In genomic region chr1:94917251-94917650, GRCh38 we compare ENCODE assay signal across 28 cellular contexts.
"Had no signal": no experiment of that assay in that cellular context is flagged by ENCODE, and none has a peak within 500 bp of the region (broad histone marks: within the 10 kb centered on the region; RNA-seq: fewer than 3 reads in every experiment).

No MANE protein-coding gene starts in this region.

- H3K4me2 ChIP-seq: hepatocyte had no signal

- H3K27ac ChIP-seq: dorsolateral prefrontal cortex, epithelial cell of prostate, esophagus squamous epithelium, hepatocyte, left ventricle myocardium inferior, parathyroid adenoma, prostate gland, right lobe of liver, spleen, thoracic aorta, transverse colon had no signal

- H3K27me3 ChIP-seq: dorsolateral prefrontal cortex, esophagus squamous epithelium, hepatocyte, right lobe of liver, spleen, stomach, transverse colon had no signal

- H3K4me3 ChIP-seq: dorsolateral prefrontal cortex, esophagus squamous epithelium, hepatocyte, left ventricle myocardium inferior, lung, prostate gland, right lobe of liver, spleen, stomach, thoracic aorta, transverse colon had no signal

- H2AFZ ChIP-seq: hepatocyte, parathyroid adenoma had no signal

- H3K9me3 Mint-ChIP-seq: naive B cell; nephron; stimulated activated naive B cell treated with anti-CD40 and anti-IgM and Interleukin-4, amounts not matched to agents 10 μg/mL and 1 μg/mL and 100 μg/mL, for 72 hours had no signal

- H3K4me1 ChIP-seq: prostate gland had no signal

- H3K36me3 Mint-ChIP-seq: stimulated activated naive B cell treated with anti-CD40 and anti-IgM and Interleukin-4, amounts not matched to agents 10 μg/mL and 1 μg/mL and 100 μg/mL, for 72 hours had no signal

- H3K36me3 ChIP-seq: left ventricle myocardium inferior, prostate gland, right lobe of liver, spleen, stomach, thoracic aorta, transverse colon had no signal

- H3K9ac ChIP-seq: parathyroid adenoma had no signal

- H3K9me3 ChIP-seq: esophagus squamous epithelium, left ventricle myocardium inferior, prostate gland, right lobe of liver, spleen, stomach, thoracic aorta, transverse colon had no signal

- H3K4me3 Mint-ChIP-seq: naive B cell; stimulated activated naive B cell treated with anti-CD40 and anti-IgM and Interleukin-4, amounts not matched to agents 10 μg/mL and 1 μg/mL and 100 μg/mL, for 72 hours had no signal

- DNase-seq: cortex of kidney; dorsolateral prefrontal cortex; effector CD8-positive, alpha-beta T cell; esophagus squamous epithelium; foreskin melanocyte; head of caudate nucleus; left cardiac atrium; left ventricle myocardium inferior; mesenchymal stem cell; naive B cell; occipital lobe; retina; right lobe of liver; spleen; stimulated activated CD4-positive, alpha-beta T cell treated with anti-CD3 and anti-CD28 coated beads, Interleukin-15, amount 100 ng/mL, for 24 hours; stimulated activated CD4-positive, alpha-beta T cell treated with anti-CD3 and anti-CD28 coated beads, Interleukin-2, amount 100 ng/mL, for 24 hours; stimulated activated CD4-positive, alpha-beta T cell treated with anti-CD3 and anti-CD28 coated beads, Interleukin-4, amount 100 ng/mL, for 4 hours; stimulated activated naive B cell treated with anti-CD40 and anti-IgM and Interleukin-4, amounts not matched to agents 10 μg/mL and 1 μg/mL and 100 μg/mL, for 72 hours; stomach; substantia nigra; transverse colon had no signal

- ATAC-seq: left cardiac atrium; right lobe of liver; stimulated activated naive B cell treated with anti-CD40 and anti-IgM and Interleukin-4, amounts not matched to agents 10 μg/mL and 1 μg/mL and 100 μg/mL, for 72 hours had no signal

- H3K27ac Mint-ChIP-seq: naive B cell; stimulated activated naive B cell treated with anti-CD40 and anti-IgM and Interleukin-4, amounts not matched to agents 10 μg/mL and 1 μg/mL and 100 μg/mL, for 72 hours had no signal
